Comparison of ENCODE assay signal across 18 cellular contexts in the genomic region with DNA sequence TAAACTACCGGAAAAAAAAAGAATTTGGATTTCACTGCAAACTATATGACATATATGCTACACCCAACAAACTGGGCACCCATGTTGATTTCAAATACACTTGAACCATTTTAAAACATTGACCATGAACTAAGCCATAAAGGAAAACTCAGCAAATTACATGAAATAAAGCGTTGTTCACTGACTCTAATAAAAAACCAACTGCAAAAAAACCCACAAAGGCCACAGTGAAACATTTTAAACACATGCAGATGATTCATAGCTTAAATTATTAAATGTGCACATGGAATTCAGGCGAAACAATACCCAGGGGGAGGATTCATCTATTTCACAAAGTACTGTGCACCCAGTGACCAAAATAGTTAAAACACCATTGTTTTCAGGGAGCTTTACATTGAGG. TPM values are rescaled to one million over a fixed set of nuclear protein-coding genes. Genes with fewer than 3 reads are reported as not detected.
DNase-seq lines count a peak whose midpoint lies in the region; ATAC-seq, FAIRE-seq and TF ChIP-seq lines count a peak whose summit lies in the region.
"Had no signal": no experiment of that assay in that cellular context is flagged by ENCODE, and none has a peak within 500 bp of the region (broad histone marks: within the 10 kb centered on the region; RNA-seq: fewer than 3 reads in every experiment).

No MANE protein-coding gene starts in this region.

- H3K4me2 ChIP-seq in GM12878 (ENCODE audit: control insufficient read depth, insufficient read depth): no peak overlapping the region
- no peak overlapping the region for H3K4me2 ChIP-seq in osteoblast (ENCODE audit: insufficient read depth, low read length)
- H3K4me2 ChIP-seq: GM23338, KMS-11 had no signal

- H3K79me2 ChIP-seq in GM12878 (ENCODE audit: control insufficient read depth, insufficient read depth, low read length) (no peaks in the 10 kb centered on the region), osteoblast (ENCODE audit: insufficient read depth, low read length) (no peaks in the 10 kb centered on the region)

- H3K4me3 Mint-ChIP-seq in activated T-cell treated with anti-CD3 and anti-CD28 coated beads, Interleukin-2, amount 50 U/mL, for 72 hours: no peak overlapping the region
- H3K4me3 Mint-ChIP-seq in HFFc6: no peak overlapping the region
- H3K4me3 Mint-ChIP-seq: GM23338 had no signal

- H3K9ac ChIP-seq in GM12878 (ENCODE audit: control insufficient read depth, insufficient read depth, low read length): no peak overlapping the region
- H3K9ac ChIP-seq in colonic mucosa (ENCODE audit: low read depth in 2 of 2, low read length in 2 of 2): no peak overlapping the region
- H3K9ac ChIP-seq: KMS-11 had no signal

- no peaks in the 10 kb centered on the region for H3K27me3 ChIP-seq in GM12878 (replicated peaks in 1 of 2; ENCODE audit: control insufficient read depth in 2 of 2, insufficient read depth in 2 of 2, low read length in 1 of 2)
- H3K27me3 ChIP-seq in osteoblast (ENCODE audit: insufficient read depth, low read length): no peaks in the 10 kb centered on the region
- no peaks in the 10 kb centered on the region for H3K27me3 ChIP-seq in colonic mucosa

- RAD21 ChIA-PET in GM12878 (lab: Charles Lee; ENCODE audit: unreplicated experiment): no interaction called here

- H3K27ac ChIP-seq in GM12878 (ENCODE audit: control insufficient read depth, insufficient read depth) (no peak overlapping the region), osteoblast (ENCODE audit: low read depth, low read length) (peak overlapping the region; percentile 52), colonic mucosa (no peak overlapping the region)
- H3K27ac ChIP-seq: KMS-11 had no signal

- H3K4me1 Mint-ChIP-seq in activated T-cell treated with anti-CD3 and anti-CD28 coated beads, Interleukin-2, amount 50 U/mL, for 72 hours (ENCODE audit: low read depth): peaks cover 25% of the 10 kb centered on the region
- H3K4me1 Mint-ChIP-seq in HFFc6 (ENCODE audit: low read depth): peaks cover 34% of the 10 kb centered on the region
- H3K4me1 Mint-ChIP-seq: GM23338 had no signal

- no peaks in the 10 kb centered on the region for H3K4me1 ChIP-seq in GM12878 (ENCODE audit: control insufficient read depth, insufficient read depth, low read length)
- H3K4me1 ChIP-seq in osteoblast (ENCODE audit: insufficient read depth, low read length): peaks cover 24% of the 10 kb centered on the region
- H3K4me1 ChIP-seq in colonic mucosa: no peaks in the 10 kb centered on the region

- peak overlapping the region; percentile 18 for H3K27ac Mint-ChIP-seq in activated T-cell treated with anti-CD3 and anti-CD28 coated beads, Interleukin-2, amount 50 U/mL, for 72 hours
- H3K27ac Mint-ChIP-seq in HFFc6: peak overlapping the region; percentile 15; the same call in 1 of the 2 replicates

- CTCF ChIA-PET in GM12878 (lab: Yijun Ruan, JAX): interaction anchor here (4.7 kb wide), 1 partner anchor 15 kb away, joined by 28 read pairs; no protein-coding TSS in a partner anchor

- BruUV-seq in GM12878 (replicated peaks; lab: Mats Ljungman, UMichigan): TSS peak; percentile 10

- TF ChIP-seq EP300 in GM12878 (IDR thresholded peaks at IDR 0.05; ENCODE audit: borderline replicate concordance in 1 of 2, control insufficient read depth in 1 of 2, low read depth in 2 of 2, low read length in 2 of 2): no peak

- H3K9me3 ChIP-seq in GM12878 (replicated peaks; ENCODE audit: control insufficient read depth, insufficient read depth, low read length): no peaks in the 10 kb centered on the region
- H3K9me3 ChIP-seq in osteoblast (ENCODE audit: low read depth, low read length): no peaks in the 10 kb centered on the region
- no peaks in the 10 kb centered on the region for H3K9me3 ChIP-seq in colonic mucosa

- H2AFZ ChIP-seq in GM12878 (ENCODE audit: control insufficient read depth, low read depth, low read length): no peak overlapping the region
- no peak overlapping the region for H2AFZ ChIP-seq in osteoblast (ENCODE audit: low read length)
- H2AFZ ChIP-seq: GM23338 had no signal

- no peak for ATAC-seq in activated T-cell treated with anti-CD3 and anti-CD28 coated beads, Interleukin-2, amount 50 U/mL, for 72 hours (replicated peaks in 1 of 2)
- no peak for ATAC-seq in GM12878
- ATAC-seq: GM23338 had no signal

- no peak for DNase-seq in activated T-cell treated with anti-CD3 and anti-CD28 coated beads, Interleukin-2, amount 50 U/mL, for 72 hours
- DNase-seq in activated T-cell treated with anti-CD3 and anti-CD28 coated beads, Interleukin-2, amount 50 U/mL, for 48 hours: no peak
- DNase-seq in HFFc6 (no peak), GM12878 (ENCODE audit: low read depth, low spot score) (no peak), osteoblast (ENCODE audit: insufficient read length, low spot score, missing footprints) (no peak), RCC 7860 (ENCODE audit: low spot score) (no peak), colonic mucosa (no peak)
- DNase-seq in stimulated activated CD8-positive, alpha-beta memory T cell treated with anti-CD3 and anti-CD28 coated beads, Interleukin-4, amount 100 ng/mL, for 48 hours: no peak
- DNase-seq: DMS79, GF-D8, NCI-H187 treated with DMSO at 0.1 percent for 48 hours, NCI-H2171, NCI-H446 treated with DMSO at 0.1 percent for 48 hours, NCI-H748 treated with DMSO at 0.1 percent for 48 hours, Right ventricle myocardium superior had no signal

- POLR2A ChIA-PET in GM12878 (lab: Charles Lee): no interaction called here

- 100% methylated on average over 3 of the region's 3 CpGs for WGBS in GM12878 (ENCODE audit: insufficient coverage, insufficient replicate concordance, low lambda C conversion rate, missing lambda C conversion rate)

- peaks cover 23 to 69% of the 10 kb centered on the region in 2 donors for H3K36me3 Mint-ChIP-seq in activated T-cell treated with anti-CD3 and anti-CD28 coated beads, Interleukin-2, amount 50 U/mL, for 72 hours (ENCODE audit: insufficient read depth in 2 of 2)
- peaks cover 53% of the 10 kb centered on the region for H3K36me3 Mint-ChIP-seq in HFFc6 (ENCODE audit: low read depth)

- no peak for TF ChIP-seq RAD21 in GM12878 (IDR thresholded peaks at IDR 0.05; ENCODE audit: insufficient read depth, low read depth, low read length)

- no peak for FAIRE-seq in GM12878 (lab: Jason Lieb, UNC)
- no peak for FAIRE-seq in RCC 7860 (lab: Jason Lieb, UNC)
- FAIRE-seq: A204.1 had no signal

- no peak for TF ChIP-seq CTCF in HFFc6 (IDR thresholded peaks at IDR 0.05)
- TF ChIP-seq CTCF in GM12878 (IDR thresholded peaks at IDR 0.05 in 2 of 3, conservative IDR thresholded peaks at IDR 0.05 in 1 of 3; ENCODE audit: control insufficient read depth in 2 of 3, extremely low read depth in 1 of 3, insufficient read depth in 1 of 3, low read depth in 3 of 3, low read length in 3 of 3): no peak
- TF ChIP-seq CTCF in osteoblast (IDR thresholded peaks at IDR 0.05; ENCODE audit: extremely low read depth, low read depth, low read length): no peak
- no peak for TF ChIP-seq CTCF in colonic mucosa (IDR thresholded peaks at IDR 0.05)

- in situ Hi-C loops in GM12878 (cut with MboI): loop anchor here (25.0 kb wide), 1 partner anchor 1635 kb away; a partner anchor contains a TSS

- TF ChIP-seq POLR2A in GM12878 (IDR thresholded peaks at IDR 0.05; ENCODE audit: low read depth, low read length): no peak

- H3K27me3 Mint-ChIP-seq in activated T-cell treated with anti-CD3 and anti-CD28 coated beads, Interleukin-2, amount 50 U/mL, for 72 hours (ENCODE audit: low read depth): no peaks in the 10 kb centered on the region
- peaks cover 2% of the 10 kb centered on the region; the same call in 1 of the 2 replicates for H3K27me3 Mint-ChIP-seq in HFFc6 (ENCODE audit: insufficient read depth)

- no peak overlapping the region for H3K4me3 ChIP-seq in GM12878
- H3K4me3 ChIP-seq in osteoblast (ENCODE audit: insufficient read depth, low read length): no peak overlapping the region
- H3K4me3 ChIP-seq in colonic mucosa: no peak overlapping the region
- H3K4me3 ChIP-seq: GM23338 had no signal

- H3K9me3 Mint-ChIP-seq in activated T-cell treated with anti-CD3 and anti-CD28 coated beads, Interleukin-2, amount 50 U/mL, for 72 hours: peaks cover 0 to 2% of the 10 kb centered on the region in 2 donors
- no peaks in the 10 kb centered on the region for H3K9me3 Mint-ChIP-seq in HFFc6

- intact Hi-C loops in GM12878 (cut with micrococcal nuclease; ENCODE audit: unreplicated experiment) (no loop called here), colonic mucosa (cut with DNase I) (no loop called here)

- H4K20me1 ChIP-seq in GM12878 (ENCODE audit: control insufficient read depth, insufficient read depth) (no peaks in the 10 kb centered on the region), osteoblast (ENCODE audit: insufficient read depth, low read length) (no peaks in the 10 kb centered on the region)

- H3K36me3 ChIP-seq in GM12878 (ENCODE audit: control insufficient read depth in 2 of 2, insufficient read depth in 2 of 2, low read length in 1 of 2) (peaks cover 10 to 37% of the 10 kb centered on the region in 2 experiments), osteoblast (ENCODE audit: insufficient read depth, low read length) (peaks cover 43% of the 10 kb centered on the region), colonic mucosa (no peaks in the 10 kb centered on the region)

- SMC1A ChIA-PET in GM12878 (lab: Charles Lee; ENCODE audit: uncharacterized antibody, unreplicated experiment): interaction anchor here (0.6 to 2.0 kb wide), 2 partner anchors 15 to 1012 kb away, joined by 3 to 4 read pairs; no protein-coding TSS in a partner anchor

RNA-seq across cellular contexts. Expression of a gene that starts 33.3 kb away (rescaled TPM):
- 10 to 100 TPM; 65.0 to 67.6 TPM for total RNA-seq in activated T-cell treated with anti-CD3 and anti-CD28 coated beads, Interleukin-2, amount 50 U/mL, for 72 hours
- 10 to 100 TPM; 33.8 to 44.1 (median 37.0) TPM for total RNA-seq in HFFc6 (2021; fragmentation: NEBNext Ultra II Directional; extraction: Animal tissue kit (Norgen Biotek cat#: 25700))
- 175 and 197 TPM in 2 replicates for total RNA-seq in GM12878 (2013; cell fraction: nucleolus; rRNA removed)
- 32.5 and 46.3 TPM in 2 replicates for total RNA-seq in GM12878 (2014; rRNA removed)
- total RNA-seq in GM12878 (2014; rRNA removed; fragmentation: Illumina TruSeq; extraction: Trizol): 34.5 and 36.9 TPM in 2 replicates
- 44.7 and 47.9 TPM in 2 replicates for total RNA-seq in GM12878 (2021)
- polyA plus RNA-seq in GM12878 (2011; ENCODE audit: low read depth): 28.6 TPM
- polyA plus RNA-seq in GM12878 (2011; rRNA removed): 67.1 and 76.9 TPM in 2 replicates
- 46.2 and 59.2 TPM in 2 replicates for polyA plus RNA-seq in GM12878 (2011; cell fraction: cytosol; rRNA removed)
- polyA plus RNA-seq in GM12878 (2011; cell fraction: nucleus; rRNA removed): 120 and 133 TPM in 2 replicates
- 23.6 and 26.3 TPM in 2 replicates for polyA plus RNA-seq in GM12878 (2012)
- 55.4 and 70.2 TPM in 2 replicates for polyA plus RNA-seq in GM12878 (2014; fragmentation: Illumina TruSeq; extraction: Trizol)
- polyA plus RNA-seq in GM12878 (2014; fragmentation: Nextera tagmentation; extraction: Ambion mirVana): 10 to 100 TPM; 13.8 to 18.2 TPM
- 38.3 and 39.7 TPM in 2 replicates for polyA plus RNA-seq in GM12878 (2014; rRNA removed)
- polyA plus RNA-seq in GM12878 (2016; fragmentation: Nextera tagmentation; extraction: Ambion mirVana): 10 to 100 TPM; 37.8 to 42.2 TPM
- polyA minus RNA-seq in GM12878 (2011; rRNA and poly(A)+ RNA removed): 105 and 123 TPM in 2 replicates
- polyA minus RNA-seq in GM12878 (2011; cell fraction: cytosol; rRNA and poly(A)+ RNA removed): 9.8 and 32.2 TPM in 2 replicates
- 118 and 159 TPM in 2 replicates for polyA minus RNA-seq in GM12878 (2011; cell fraction: nucleus; rRNA and poly(A)+ RNA removed)
- total RNA-seq in osteoblast: 36.2 and 36.6 TPM in 2 replicates
- total RNA-seq in colonic mucosa: 10 to 100 TPM; 29.8 to 45.1 TPM

RNA-seq across cellular contexts. Expression of a gene that starts 33.4 kb away (rescaled TPM):
- total RNA-seq in activated T-cell treated with anti-CD3 and anti-CD28 coated beads, Interleukin-2, amount 50 U/mL, for 72 hours: 10 to 100 TPM in 1 of 2 donors, 1 to 10 TPM in 1; 8.5 to 12.3 TPM
- total RNA-seq in HFFc6 (2021; fragmentation: NEBNext Ultra II Directional; extraction: Animal tissue kit (Norgen Biotek cat#: 25700)): 1 to 10 TPM; 6.6 to 8.5 (median 7.9) TPM
- total RNA-seq in GM12878 (2013; cell fraction: nucleolus; rRNA removed): 35.2 and 43.6 TPM in 2 replicates
- total RNA-seq in GM12878 (2014; rRNA removed) (14.1 and 19.3 TPM in 2 replicates), GM12878 (2014; rRNA removed; fragmentation: Illumina TruSeq; extraction: Trizol) (24.4 and 25.7 TPM in 2 replicates), GM12878 (2021) (11.9 and 12.1 TPM in 2 replicates), osteoblast (10.9 and 13.6 TPM in 2 replicates), colonic mucosa (10 to 100 TPM; 11.4 to 12.2 TPM)
- 11.1 TPM for polyA plus RNA-seq in GM12878 (2011; ENCODE audit: low read depth)
- polyA plus RNA-seq in GM12878 (2011; rRNA removed) (19.9 and 32.8 TPM in 2 replicates), GM12878 (2014; fragmentation: Illumina TruSeq; extraction: Trizol) (30.2 and 49.0 TPM in 2 replicates), GM12878 (2014; fragmentation: Nextera tagmentation; extraction: Ambion mirVana) (10 to 100 TPM; 42.6 to 59.6 TPM), GM12878 (2014; rRNA removed) (15.7 and 24.9 TPM in 2 replicates), GM12878 (2016; fragmentation: Nextera tagmentation; extraction: Ambion mirVana) (10 to 100 TPM; 24.3 to 27.7 TPM)
- 8.6 and 8.9 TPM in 2 replicates for polyA plus RNA-seq in GM12878 (2011; cell fraction: cytosol; rRNA removed)
- polyA plus RNA-seq in GM12878 (2011; cell fraction: nucleus; rRNA removed): 23.0 and 26.3 TPM in 2 replicates
- 10.7 and 11.2 TPM in 2 replicates for polyA plus RNA-seq in GM12878 (2012)
- polyA minus RNA-seq in GM12878 (2011; rRNA and poly(A)+ RNA removed): 9.1 and 9.4 TPM in 2 replicates
- polyA minus RNA-seq in GM12878 (2011; cell fraction: cytosol; rRNA and poly(A)+ RNA removed): 2.3 and 4.8 TPM in 2 replicates
- polyA minus RNA-seq in GM12878 (2011; cell fraction: nucleus; rRNA and poly(A)+ RNA removed): 11.4 and 14.8 TPM in 2 replicates

RNA-seq across cellular contexts. Expression of a gene that starts 51.3 kb away (rescaled TPM):
- not detected for total RNA-seq in activated T-cell treated with anti-CD3 and anti-CD28 coated beads, Interleukin-2, amount 50 U/mL, for 72 hours
- total RNA-seq in HFFc6 (2021; fragmentation: NEBNext Ultra II Directional; extraction: Animal tissue kit (Norgen Biotek cat#: 25700)): not detected
- total RNA-seq in GM12878 (2013; cell fraction: nucleolus; rRNA removed): not detected in 2 replicates
- total RNA-seq in GM12878 (2014; rRNA removed) (not detected in 2 replicates), GM12878 (2014; rRNA removed; fragmentation: Illumina TruSeq; extraction: Trizol) (not detected in 2 replicates), GM12878 (2021) (not detected in 2 replicates), osteoblast (0.59 and 1.1 TPM in 2 replicates), colonic mucosa (not detected)
- not detected for polyA plus RNA-seq in GM12878 (2011; ENCODE audit: low read depth)
- polyA plus RNA-seq in GM12878 (2011; rRNA removed) (not detected in 2 replicates), GM12878 (2014; fragmentation: Illumina TruSeq; extraction: Trizol) (not detected in 2 replicates), GM12878 (2014; fragmentation: Nextera tagmentation; extraction: Ambion mirVana) (not detected), GM12878 (2014; rRNA removed) (not detected in 2 replicates), GM12878 (2016; fragmentation: Nextera tagmentation; extraction: Ambion mirVana) (not detected)
- polyA plus RNA-seq in GM12878 (2011; cell fraction: cytosol; rRNA removed): not detected in 2 replicates
- not detected in 2 replicates for polyA plus RNA-seq in GM12878 (2011; cell fraction: nucleus; rRNA removed)
- polyA plus RNA-seq in GM12878 (2012): not detected in 2 replicates
- not detected in 2 replicates for polyA minus RNA-seq in GM12878 (2011; rRNA and poly(A)+ RNA removed)
- not detected in 2 replicates for polyA minus RNA-seq in GM12878 (2011; cell fraction: cytosol; rRNA and poly(A)+ RNA removed)
- polyA minus RNA-seq in GM12878 (2011; cell fraction: nucleus; rRNA and poly(A)+ RNA removed): not detected in 2 replicates
- total RNA-seq: Right ventricle myocardium superior had no signal
